ENCODE assay signal across 16 cellular contexts in the genomic region with DNA sequence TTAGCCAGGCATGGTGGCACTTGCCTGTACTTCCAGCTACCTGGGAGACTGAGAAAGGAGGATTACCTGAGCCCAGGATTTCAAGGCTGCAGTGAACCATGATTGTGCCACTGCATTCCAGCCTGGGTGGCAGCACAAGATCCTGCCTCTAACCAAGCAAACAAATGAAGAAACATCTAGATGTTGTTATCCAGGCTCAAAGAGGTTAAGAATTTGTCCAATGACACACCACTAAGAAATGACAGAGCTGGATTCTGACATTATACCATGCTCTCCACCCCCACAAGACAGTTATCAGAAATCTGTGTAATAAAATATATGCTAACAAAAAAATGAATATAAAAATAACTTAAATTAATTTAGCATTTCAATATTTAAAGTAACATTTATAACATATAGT.
"Had no signal": no experiment of that assay in that cellular context is flagged by ENCODE, and none has a peak within 500 bp of the region (broad histone marks: within the 10 kb centered on the region; RNA-seq: fewer than 3 reads in every experiment).

No MANE protein-coding gene starts in this region.

- H3K9me3 ChIP-seq: body of pancreas, upper lobe of right lung had no signal

- H3K36me3 ChIP-seq: left lung, upper lobe of right lung had no signal

- DNase-seq: activated naive CD4-positive, alpha-beta T cell treated with anti-CD3 and anti-CD28 coated beads, Interleukin-2, amount 50 U/mL, for 16 hours; activated T-cell treated with anti-CD3 and anti-CD28 coated beads, Interleukin-2, amount 50 U/mL, for 1 hour; amniotic stem cell; body of pancreas; erythroblast; glutamatergic neuron; left lung; occipital lobe; psoas muscle; stimulated activated CD4-positive, alpha-beta T cell treated with anti-CD3 and anti-CD28 coated beads, Interleukin-4, amount 100 ng/mL, for 1 hour; stimulated activated CD8-positive, alpha-beta memory T cell treated with anti-CD3 and anti-CD28 coated beads, Interleukin-4, amount 100 ng/mL, for 48 hours; stimulated activated naive CD8-positive, alpha-beta T cell treated with anti-CD3 and anti-CD28 coated beads, Interleukin-15, Interleukin-2, amounts not matched to agents 100 U/mL and 50 U/mL, for 24 hours; T-helper 17 cell; upper lobe of right lung had no signal

- H3K4me3 ChIP-seq: body of pancreas, left lung, psoas muscle, upper lobe of right lung had no signal

- H3K27ac ChIP-seq: body of pancreas, left lung, psoas muscle, upper lobe of right lung had no signal

- H3K4me1 ChIP-seq: body of pancreas, left lung, upper lobe of right lung had no signal

- H3K27me3 ChIP-seq: body of pancreas, left lung, upper lobe of right lung had no signal

- ATAC-seq: activated CD4-positive, CD25-positive, alpha-beta regulatory T cell treated with anti-CD3 and anti-CD28 coated beads, Interleukin-2, amount 50 U/mL, for 24 hours; body of pancreas; left lung; natural killer cell treated with Interleukin-12 subunit alpha and Interleukin-12 subunit beta and Interleukin-15 and Interleukin-18, amount 100 ng/mL, for 72 hours; psoas muscle; stimulated activated naive CD8-positive, alpha-beta T cell treated with anti-CD3 and anti-CD28 coated beads, Interleukin-15, Interleukin-2, amounts not matched to agents 100 U/mL and 50 U/mL, for 24 hours; T-helper 17 cell; upper lobe of right lung had no signal
